19 cellular contexts compared by ENCODE assay signal in the genomic region with DNA sequence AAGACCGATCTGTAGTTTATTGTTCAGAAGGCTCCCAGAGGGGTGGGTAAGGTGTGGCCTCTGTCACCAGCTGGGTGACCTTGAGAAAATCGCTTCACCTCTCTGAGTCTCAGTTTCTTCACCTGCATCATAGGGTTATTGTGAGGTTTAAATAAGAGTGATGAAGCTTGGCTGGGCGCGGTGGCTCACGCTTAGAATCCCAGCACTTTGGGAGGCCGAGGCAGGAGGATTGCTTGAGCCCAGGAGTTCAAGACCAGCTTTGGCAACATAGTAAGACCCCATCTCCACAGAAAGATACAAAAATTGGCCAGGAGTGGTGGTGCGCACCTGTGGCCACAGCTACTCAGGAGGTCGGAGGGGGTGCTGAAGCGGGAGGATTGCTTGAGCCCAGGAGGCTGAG. TPM values are rescaled to one million over a fixed set of nuclear protein-coding genes. Genes with fewer than 3 reads are reported as not detected.
DNase-seq lines count a peak whose midpoint lies in the region; ATAC-seq and TF ChIP-seq lines count a peak whose summit lies in the region.
"Had no signal": no experiment of that assay in that cellular context is flagged by ENCODE, and none has a peak within 500 bp of the region (broad histone marks: within the 10 kb centered on the region; RNA-seq: fewer than 3 reads in every experiment).

No MANE protein-coding gene starts in this region.

- H3K36me3 ChIP-seq in cardiac muscle cell (peaks cover 2% of the 10 kb centered on the region), upper lobe of right lung (no peaks in the 10 kb centered on the region)

- H3K4me3 Mint-ChIP-seq in glutamatergic neuron (ENCODE audit: unreplicated experiment): peak overlapping the region; percentile 36
- no peak overlapping the region for H3K4me3 Mint-ChIP-seq in neural crest cell
- H3K4me3 Mint-ChIP-seq: CD4-positive, alpha-beta memory T cell; HFFc6 had no signal

- peak overlapping the region; percentile 44 for H3K27ac ChIP-seq in cardiac muscle cell
- no peak overlapping the region for H3K27ac ChIP-seq in upper lobe of right lung
- H3K27ac ChIP-seq: 22Rv1, A549, C4-2B had no signal

- H3K27ac Mint-ChIP-seq in glutamatergic neuron (ENCODE audit: unreplicated experiment) (no peak overlapping the region), neural crest cell (ENCODE audit: unreplicated experiment) (peak overlapping the region; percentile 35)
- H3K27ac Mint-ChIP-seq: CD4-positive, alpha-beta memory T cell; HFFc6 had no signal

- H3K4me1 Mint-ChIP-seq in glutamatergic neuron (ENCODE audit: low read depth, unreplicated experiment): peaks cover 5% of the 10 kb centered on the region
- peaks cover 9% of the 10 kb centered on the region for H3K4me1 Mint-ChIP-seq in neural crest cell
- H3K4me1 Mint-ChIP-seq: CD4-positive, alpha-beta memory T cell had no signal

- no peaks in the 10 kb centered on the region for H3K4me1 ChIP-seq in cardiac muscle cell (ENCODE audit: low read depth)
- H3K4me1 ChIP-seq in upper lobe of right lung: no peaks in the 10 kb centered on the region
- H3K4me1 ChIP-seq: A549 had no signal

- intact Hi-C loops in left ventricle myocardium superior (cut with micrococcal nuclease): no loop called here
- intact Hi-C loops in upper lobe of right lung (cut with DNase I): no loop called here

- ATAC-seq in left ventricle myocardium superior (no peak), upper lobe of right lung (no peak), SK-N-SH treated with all-trans-retinoic acid at 6 μM for 48 hours (no peak)
- ATAC-seq: A549, HCT116 had no signal

- no peak overlapping the region for H3K4me3 ChIP-seq in cardiac muscle cell
- H3K4me3 ChIP-seq in upper lobe of right lung: no peak overlapping the region
- H3K4me3 ChIP-seq: A549 had no signal

- H3K27me3 Mint-ChIP-seq in glutamatergic neuron (ENCODE audit: unreplicated experiment) (peaks cover 11% of the 10 kb centered on the region), neural crest cell (ENCODE audit: low read depth) (no peaks in the 10 kb centered on the region)

- no peak for TF ChIP-seq CTCF in cardiac muscle cell (IDR thresholded peaks at IDR 0.05; ENCODE audit: low read depth, low read length)
- no peak for TF ChIP-seq CTCF in glutamatergic neuron (IDR thresholded peaks at IDR 0.05; ENCODE audit: partially characterized antibody, unreplicated experiment)
- TF ChIP-seq CTCF in neural crest cell (conservative IDR thresholded peaks at IDR 0.05): no peak
- TF ChIP-seq CTCF in upper lobe of right lung (IDR thresholded peaks at IDR 0.05): no peak

- DNase-seq in cardiac muscle cell (ENCODE audit: low read depth in 1 of 2, low spot score in 1 of 2) (no peak), left ventricle myocardium superior (no peak), glutamatergic neuron (no peak), neural crest cell (ENCODE audit: low read depth, low spot score) (no peak), upper lobe of right lung (peak; percentile 27), NOMO-1 (lab: John Stamatoyannopoulos, UW; ENCODE audit: unreplicated experiment in 2 of 2) (no peak)
- DNase-seq: AML-193; CD4-positive, alpha-beta memory T cell; DMS153; DMS79; GDM1; GOT3; H7; HFFc6 had no signal

- H3K27me3 ChIP-seq in cardiac muscle cell: no peaks in the 10 kb centered on the region
- no peaks in the 10 kb centered on the region for H3K27me3 ChIP-seq in upper lobe of right lung

- H3K9me3 Mint-ChIP-seq in glutamatergic neuron (ENCODE audit: unreplicated experiment) (peaks cover 4% of the 10 kb centered on the region), neural crest cell (no peaks in the 10 kb centered on the region)
- H3K9me3 Mint-ChIP-seq: HFFc6 had no signal

- H3K36me3 Mint-ChIP-seq in glutamatergic neuron (ENCODE audit: unreplicated experiment): peaks cover 5% of the 10 kb centered on the region
- H3K36me3 Mint-ChIP-seq in neural crest cell (ENCODE audit: low read depth): no peaks in the 10 kb centered on the region
- H3K36me3 Mint-ChIP-seq: CD4-positive, alpha-beta memory T cell had no signal

- H3K9me3 ChIP-seq in cardiac muscle cell (ENCODE audit: low read depth) (no peaks in the 10 kb centered on the region), upper lobe of right lung (no peaks in the 10 kb centered on the region)
- H3K9me3 ChIP-seq: A549 had no signal

TF ChIP-seq in SK-N-SH treated with all-trans-retinoic acid at 6 μM for 48 hours, 23 proteins besides CTCF, POLR2A, EP300 and RAD21:
- TF ChIP-seq SNAI2 (CRISPR knock-in tag; IDR thresholded peaks at IDR 0.05): no peak
- TF ChIP-seq, protein P1, sequence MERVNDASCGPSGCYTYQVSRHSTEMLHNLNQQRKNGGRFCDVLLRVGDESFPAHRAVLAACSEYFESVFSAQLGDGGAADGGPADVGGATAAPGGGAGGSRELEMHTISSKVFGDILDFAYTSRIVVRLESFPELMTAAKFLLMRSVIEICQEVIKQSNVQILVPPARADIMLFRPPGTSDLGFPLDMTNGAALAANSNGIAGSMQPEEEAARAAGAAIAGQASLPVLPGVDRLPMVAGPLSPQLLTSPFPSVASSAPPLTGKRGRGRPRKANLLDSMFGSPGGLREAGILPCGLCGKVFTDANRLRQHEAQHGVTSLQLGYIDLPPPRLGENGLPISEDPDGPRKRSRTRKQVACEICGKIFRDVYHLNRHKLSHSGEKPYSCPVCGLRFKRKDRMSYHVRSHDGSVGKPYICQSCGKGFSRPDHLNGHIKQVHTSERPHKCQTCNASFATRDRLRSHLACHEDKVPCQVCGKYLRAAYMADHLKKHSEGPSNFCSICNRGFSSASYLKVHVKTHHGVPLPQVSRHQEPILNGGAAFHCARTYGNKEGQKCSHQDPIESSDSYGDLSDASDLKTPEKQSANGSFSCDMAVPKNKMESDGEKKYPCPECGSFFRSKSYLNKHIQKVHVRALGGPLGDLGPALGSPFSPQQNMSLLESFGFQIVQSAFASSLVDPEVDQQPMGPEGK (CRISPR knock-in tag; IDR thresholded peaks at IDR 0.05; ENCODE audit: borderline replicate concordance): no peak
- TF ChIP-seq TCF4 (CRISPR knock-in tag; IDR thresholded peaks at IDR 0.05; ENCODE audit: borderline replicate concordance): no peak
- TF ChIP-seq ZC3H10 (CRISPR knock-in tag; IDR thresholded peaks at IDR 0.05): no peak
- no peak for TF ChIP-seq ZFP30 (CRISPR knock-in tag; IDR thresholded peaks at IDR 0.05)
- TF ChIP-seq, protein P2, sequence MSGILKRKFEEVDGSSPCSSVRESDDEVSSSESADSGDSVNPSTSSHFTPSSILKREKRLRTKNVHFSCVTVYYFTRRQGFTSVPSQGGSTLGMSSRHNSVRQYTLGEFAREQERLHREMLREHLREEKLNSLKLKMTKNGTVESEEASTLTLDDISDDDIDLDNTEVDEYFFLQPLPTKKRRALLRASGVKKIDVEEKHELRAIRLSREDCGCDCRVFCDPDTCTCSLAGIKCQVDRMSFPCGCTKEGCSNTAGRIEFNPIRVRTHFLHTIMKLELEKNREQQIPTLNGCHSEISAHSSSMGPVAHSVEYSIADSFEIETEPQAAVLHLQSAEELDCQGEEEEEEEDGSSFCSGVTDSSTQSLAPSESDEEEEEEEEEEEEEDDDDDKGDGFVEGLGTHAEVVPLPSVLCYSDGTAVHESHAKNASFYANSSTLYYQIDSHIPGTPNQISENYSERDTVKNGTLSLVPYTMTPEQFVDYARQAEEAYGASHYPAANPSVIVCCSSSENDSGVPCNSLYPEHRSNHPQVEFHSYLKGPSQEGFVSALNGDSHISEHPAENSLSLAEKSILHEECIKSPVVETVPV (CRISPR knock-in tag; IDR thresholded peaks at IDR 0.05): no peak
- TF ChIP-seq ZNF565 (CRISPR knock-in tag; conservative IDR thresholded peaks at IDR 0.05; ENCODE audit: low read depth): no peak
- no peak for TF ChIP-seq ZNF70 (CRISPR knock-in tag; IDR thresholded peaks at IDR 0.05)
- TF ChIP-seq BACH2 (CRISPR knock-in tag; IDR thresholded peaks at IDR 0.05; ENCODE audit: borderline replicate concordance): no peak
- TF ChIP-seq PPARA (CRISPR knock-in tag; IDR thresholded peaks at IDR 0.05; ENCODE audit: borderline replicate concordance): no peak
- no peak for TF ChIP-seq ISL1 (CRISPR knock-in tag; IDR thresholded peaks at IDR 0.05)

RNA-seq across cellular contexts. Expression of a gene that starts 36.0 kb away (rescaled TPM):
- 136 and 321 TPM in 2 replicates for total RNA-seq in cardiac muscle cell
- polyA plus RNA-seq in cardiac muscle cell: 83.4 and 162 TPM in 2 replicates
- total RNA-seq in left ventricle myocardium superior: 10.3 TPM
- total RNA-seq in glutamatergic neuron (ENCODE audit: unreplicated experiment): 15.9 TPM
- total RNA-seq in neural crest cell: 7.3 and 9.3 TPM in 2 replicates
- total RNA-seq in upper lobe of right lung: 12.9 TPM
- total RNA-seq: CD4-positive, alpha-beta memory T cell had no signal
- polyA plus RNA-seq: CD4-positive, alpha-beta memory T cell had no signal
